In genomic region chr10:119872610-119872859, GRCh38 we compare ENCODE assay signal across 1 cellular context.
A peak's percentile ranks its signal among the peaks of the same experiment; 100 is the strongest.
TF ChIP-seq lines count a peak whose summit lies in the region.

Gene MCMBP, minus strand, starts transcription at chr10:119872843. Its CDS starts 259 bp downstream, at chr10:119872584.

TF ChIP-seq in WTC11, 78 proteins besides CTCF, POLR2A, EP300 and RAD21 (continued from another document):
- TF ChIP-seq ARID4B (CRISPR knock-in tag; IDR thresholded peaks at IDR 0.05; ENCODE audit: borderline replicate concordance), result no peak
- no peak for TF ChIP-seq TP53 (CRISPR knock-in tag; IDR thresholded peaks at IDR 0.05)
- peak; percentile 68; the same call in 1 of the 2 replicates for TF ChIP-seq FOXP1 (CRISPR knock-in tag; IDR thresholded peaks at IDR 0.05; ENCODE audit: borderline replicate concordance)
- TF ChIP-seq ZNF281 (CRISPR knock-in tag; IDR thresholded peaks at IDR 0.05), result no peak
- no peak for TF ChIP-seq ZBTB43 (CRISPR knock-in tag; IDR thresholded peaks at IDR 0.05)
- TF ChIP-seq FOXK1 (CRISPR knock-in tag; IDR thresholded peaks at IDR 0.05), result no peak
- no peak for TF ChIP-seq STAT6 (CRISPR knock-in tag; conservative IDR thresholded peaks at IDR 0.05; ENCODE audit: low read depth)
- TF ChIP-seq AR (CRISPR knock-in tag; IDR thresholded peaks at IDR 0.05), result no peak
- TF ChIP-seq USF2 (CRISPR knock-in tag; IDR thresholded peaks at IDR 0.05), result no peak
- no peak for TF ChIP-seq NR1H2 (CRISPR knock-in tag; IDR thresholded peaks at IDR 0.05)
- TF ChIP-seq MXD4 (CRISPR knock-in tag; IDR thresholded peaks at IDR 0.05; ENCODE audit: borderline replicate concordance), result no peak
- no peak for TF ChIP-seq ZMAT4 (CRISPR knock-in tag; IDR thresholded peaks at IDR 0.05)
- TF ChIP-seq HMGA2 (CRISPR knock-in tag; IDR thresholded peaks at IDR 0.05), result no peak
